In the genomic region with DNA sequence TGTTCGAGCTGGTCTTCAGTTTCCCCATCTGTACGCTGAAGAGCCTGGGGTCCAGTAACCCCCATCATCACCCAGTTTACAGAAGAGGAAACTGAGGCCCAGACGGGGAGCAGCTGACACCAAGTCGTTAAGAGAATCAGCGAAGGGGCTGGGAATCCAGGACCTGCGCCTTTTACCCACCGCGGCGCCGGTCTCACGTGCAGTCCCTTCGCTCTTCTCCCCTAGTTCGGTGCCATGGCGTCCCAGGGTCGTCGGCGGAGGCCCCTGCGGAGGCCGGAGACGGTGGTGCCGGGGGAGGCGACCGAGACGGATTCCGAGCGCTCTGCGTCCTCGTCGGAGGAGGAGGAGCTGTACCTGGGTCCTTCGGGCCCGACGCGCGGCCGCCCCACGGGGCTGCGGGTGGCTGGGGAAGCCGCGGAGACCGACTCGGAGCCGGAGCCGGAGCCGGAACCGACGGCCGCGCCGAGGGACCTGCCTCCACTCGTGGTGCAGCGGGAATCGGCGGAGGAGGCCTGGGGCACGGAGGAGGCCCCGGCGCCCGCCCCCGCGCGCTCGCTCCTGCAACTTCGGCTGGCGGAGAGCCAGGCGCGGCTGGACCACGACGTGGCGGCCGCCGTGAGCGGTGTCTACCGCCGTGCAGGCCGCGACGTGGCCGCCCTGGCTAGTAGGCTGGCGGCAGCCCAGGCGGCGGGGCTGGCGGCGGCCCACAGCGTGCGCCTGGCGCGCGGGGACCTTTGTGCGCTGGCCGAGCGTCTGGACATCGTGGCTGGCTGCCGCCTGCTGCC, we compare ENCODE assay signal across 9 cellular contexts. TPM values are rescaled to one million over a fixed set of nuclear protein-coding genes. Genes with fewer than 3 reads are reported as not detected.
DNase-seq lines count a peak whose midpoint lies in the region; ATAC-seq and TF ChIP-seq lines count a peak whose summit lies in the region.
"Had no signal": no experiment of that assay in that cellular context is flagged by ENCODE, and none has a peak within 500 bp of the region (broad histone marks: within the 10 kb centered on the region; RNA-seq: fewer than 3 reads in every experiment).

No MANE protein-coding gene starts in this region.

- H3K4me1 ChIP-seq in CD8-positive, alpha-beta memory T cell (ENCODE audit: insufficient read depth, low read length): peaks cover 31% of the 10 kb centered on the region
- no peaks in the 10 kb centered on the region for H3K4me1 ChIP-seq in foreskin keratinocyte
- peaks cover 4% of the 10 kb centered on the region for H3K4me1 ChIP-seq in parathyroid adenoma

- H3K36me3 ChIP-seq in CD8-positive, alpha-beta memory T cell (ENCODE audit: insufficient read depth, low read length): peaks cover 9% of the 10 kb centered on the region
- no peaks in the 10 kb centered on the region for H3K36me3 ChIP-seq in parathyroid adenoma (ENCODE audit: control insufficient read depth, insufficient read depth, low read length)

- TF ChIP-seq CTCF in foreskin keratinocyte (conservative IDR thresholded peaks at IDR 0.05) (no peak), parathyroid adenoma (IDR thresholded peaks at IDR 0.05) (no peak)

- no peaks in the 10 kb centered on the region for H3K27me3 ChIP-seq in CD8-positive, alpha-beta memory T cell (ENCODE audit: insufficient read depth, low read length, poor library complexity, severe bottlenecking)
- H3K27me3 ChIP-seq in foreskin keratinocyte (no peaks in the 10 kb centered on the region), parathyroid adenoma (ENCODE audit: control insufficient read depth, insufficient read depth, low read length) (no peaks in the 10 kb centered on the region)

- H3K4me3 Mint-ChIP-seq in CD8-positive, alpha-beta memory T cell: peak overlapping the region; percentile 82 to 95 (median 91)
- peak overlapping the region; percentile 76 to 99 (median 96) for H3K4me3 Mint-ChIP-seq in IgD-negative memory B cell

- peak overlapping the region; percentile 15 for H3K9ac ChIP-seq in parathyroid adenoma

- H2AFZ ChIP-seq in parathyroid adenoma: peak overlapping the region; percentile 97

- peak in 4 of 5 donors; percentile 17 to 65 (median 37) for DNase-seq in CD8-positive, alpha-beta memory T cell
- DNase-seq in activated T-helper 1 cell treated with Interleukin-2 at 50 U/mL for 16 hours (ENCODE audit: low read depth): peak; percentile 17
- DNase-seq in foreskin keratinocyte: no peak
- no peak for DNase-seq in NCI-H1694 treated with DMSO at 0.1 percent for 48 hours (lab: John Stamatoyannopoulos, UW)
- DNase-seq in putamen (ENCODE audit: low spot score): no peak

- ATAC-seq in foreskin keratinocyte (no peak), GM21367 (IDR thresholded peaks at IDR 0.05; ENCODE audit: unreplicated experiment) (no peak)

- H3K4me3 ChIP-seq in CD8-positive, alpha-beta memory T cell (ENCODE audit: low read length): peak overlapping the region; percentile 99
- H3K4me3 ChIP-seq in parathyroid adenoma (ENCODE audit: low read depth, low read length): peak overlapping the region; percentile 94

- H3K4me2 ChIP-seq in parathyroid adenoma (ENCODE audit: low read length): peak overlapping the region; percentile 71

- H3K79me2 ChIP-seq in parathyroid adenoma: peaks cover 10% of the 10 kb centered on the region

- no peaks in the 10 kb centered on the region for H3K9me3 Mint-ChIP-seq in CD8-positive, alpha-beta memory T cell
- H3K9me3 Mint-ChIP-seq in IgD-negative memory B cell: no peaks in the 10 kb centered on the region

- H3K36me3 Mint-ChIP-seq in CD8-positive, alpha-beta memory T cell: peaks cover 0 to 30% (median 3%) of the 10 kb centered on the region in 3 donors
- H3K36me3 Mint-ChIP-seq in IgD-negative memory B cell: peaks cover 4% of the 10 kb centered on the region

- H3K4me1 Mint-ChIP-seq in CD8-positive, alpha-beta memory T cell: peaks cover 35 to 54% (median 43%) of the 10 kb centered on the region in 3 donors
- peaks cover 0 to 29% (median 19%) of the 10 kb centered on the region in 3 donors for H3K4me1 Mint-ChIP-seq in IgD-negative memory B cell

- no peaks in the 10 kb centered on the region for H3K27me3 Mint-ChIP-seq in CD8-positive, alpha-beta memory T cell
- no peaks in the 10 kb centered on the region for H3K27me3 Mint-ChIP-seq in IgD-negative memory B cell

- H3K9me3 ChIP-seq in CD8-positive, alpha-beta memory T cell (ENCODE audit: low read length): no peaks in the 10 kb centered on the region
- H3K9me3 ChIP-seq in parathyroid adenoma (ENCODE audit: control insufficient read depth, low read length): no peaks in the 10 kb centered on the region

- peak overlapping the region; percentile 89 for H3K27ac ChIP-seq in CD8-positive, alpha-beta memory T cell (ENCODE audit: low read depth, low read length)
- H3K27ac ChIP-seq in foreskin keratinocyte (peak overlapping the region; percentile 19), parathyroid adenoma (peak overlapping the region; percentile 89)

- peak overlapping the region; percentile 77 to 98 (median 94) for H3K27ac Mint-ChIP-seq in CD8-positive, alpha-beta memory T cell
- peak overlapping the region; percentile 74 to 98 (median 81) for H3K27ac Mint-ChIP-seq in IgD-negative memory B cell

- CTCF ChIA-PET in CD8-positive, alpha-beta memory T cell (lab: Charles Lee): interaction anchor here (1.1 to 2.0 kb wide), 9 partner anchors 9 to 92 kb away, joined by 3 to 16 read pairs (median 5); a partner anchor contains a TSS

- POLR2A ChIA-PET in CD8-positive, alpha-beta memory T cell (lab: Charles Lee): interaction anchor here (0.6 to 2.8 kb wide), 8 partner anchors 15 to 723 kb away, joined by 3 to 24 read pairs (median 5); a partner anchor contains a TSS

RNA-seq across cellular contexts. Expression of a gene that starts 0.7 kb away (rescaled TPM):
- total RNA-seq in CD8-positive, alpha-beta memory T cell: 10 to 100 TPM; 12.4 TPM
- polyA plus RNA-seq in CD8-positive, alpha-beta memory T cell: 19.9 TPM
- polyA plus RNA-seq in IgD-negative memory B cell (16.2 TPM), foreskin keratinocyte (7.4 and 8.8 TPM in 2 replicates)
- 5.7 and 6.6 TPM in 2 replicates for total RNA-seq in foreskin keratinocyte

RNA-seq across cellular contexts. Expression of a gene that starts 1.2 kb away (rescaled TPM):
- 10 to 100 TPM; 22.7 to 24.3 TPM for total RNA-seq in CD8-positive, alpha-beta memory T cell
- polyA plus RNA-seq in CD8-positive, alpha-beta memory T cell: 151 TPM
- polyA plus RNA-seq in IgD-negative memory B cell: 158 TPM
- total RNA-seq in foreskin keratinocyte: 3.8 and 4.6 TPM in 2 replicates
- 6.9 and 7.8 TPM in 2 replicates for polyA plus RNA-seq in foreskin keratinocyte

RNA-seq across cellular contexts. Expression of a gene that starts 18.5 kb away (rescaled TPM):
- under 1 TPM; 0.13 to 0.18 TPM for total RNA-seq in CD8-positive, alpha-beta memory T cell
- 0.20 TPM for polyA plus RNA-seq in CD8-positive, alpha-beta memory T cell
- not detected for polyA plus RNA-seq in IgD-negative memory B cell
- 0.04 and 0.07 TPM in 2 replicates for total RNA-seq in foreskin keratinocyte
- polyA plus RNA-seq in foreskin keratinocyte: 0.03 TPM in 2 replicates
- total RNA-seq: HT1080 had no signal

Comparison
In these comparisons a context has a peak if more than half of its experiments do, and no peak if none do; other contexts are left out.
1. DNase-seq: peak in CD8-positive, alpha-beta memory T cell (4 of 5) and activated T-helper 1 cell treated with Interleukin-2 at 50 U/mL for 16 hours (single experiment); none in foreskin keratinocyte (0 of 2), NCI-H1694 treated with DMSO at 0.1 percent for 48 hours (single experiment) and putamen (single experiment).
2. H3K27ac ChIP-seq: peak in every context shown above with its lines; median percentile 89 in CD8-positive, alpha-beta memory T cell; 89 in parathyroid adenoma; 19 in foreskin keratinocyte.
3. RNA of a gene that starts 1.2 kb away (polyA plus RNA-seq): 158 TPM in IgD-negative memory B cell (single experiment) and 151 TPM in CD8-positive, alpha-beta memory T cell (single experiment); 6.9 to 7.8 TPM in foreskin keratinocyte; every median in the first group is over 10 times any median in the second.